ENCODE assay signal across 15 cellular contexts in genomic region chr2:56084117-56084936, GRCh38.
DNase-seq lines count a peak whose midpoint lies in the region; TF ChIP-seq lines count a peak whose summit lies in the region.
"Had no signal": no experiment of that assay in that cellular context is flagged by ENCODE, and none has a peak within 500 bp of the region (broad histone marks: within the 10 kb centered on the region; RNA-seq: fewer than 3 reads in every experiment).

No MANE protein-coding gene starts in this region.

- no peak overlapping the region for H3K27ac ChIP-seq in stomach
- H3K27ac ChIP-seq: KMS-11, SK-N-MC had no signal

- H3K4me1 ChIP-seq in stomach: no peaks in the 10 kb centered on the region

- no peaks in the 10 kb centered on the region for H3K27me3 ChIP-seq in stomach
- H3K27me3 ChIP-seq: MG63 had no signal

- no peak for TF ChIP-seq POLR2A in stomach (IDR thresholded peaks at IDR 0.05)

- peak; percentile 34 for DNase-seq in DMS53 treated with DMSO at 0.1 percent for 48 hours (lab: John Stamatoyannopoulos, UW; ENCODE audit: unreplicated experiment)
- DNase-seq in M059J (ENCODE audit: low read depth): peak; percentile 16
- peak; percentile 96 for DNase-seq in foreskin melanocyte
- peak; percentile 20 for DNase-seq in retina
- DNase-seq in stomach: no peak
- DNase-seq in HT-29 (ENCODE audit: low spot score): no peak
- no peak for DNase-seq in SIG-M5 treated with dmso at 0.1 percent for 504 hours (lab: John Stamatoyannopoulos, UW; ENCODE audit: unreplicated experiment)
- DNase-seq: CD8-positive, alpha-beta T cell; EL; MG63; NCI-H1092; NCI-H1694 treated with DMSO at 0.1 percent for 48 hours; NCI-H774 had no signal

- intact Hi-C loops in stomach (cut with DNase I; ENCODE audit: low total_unique reads): no loop called here

- no peak overlapping the region for H3K4me3 ChIP-seq in stomach
- H3K4me3 ChIP-seq: MG63, SK-N-MC had no signal

- no peaks in the 10 kb centered on the region for H3K36me3 ChIP-seq in stomach
- H3K36me3 ChIP-seq: MG63 had no signal

- TF ChIP-seq CTCF in stomach (IDR thresholded peaks at IDR 0.05): no peak

- peaks cover 0 to 5% (median 0%) of the 10 kb centered on the region in 4 donors for H3K9me3 ChIP-seq in stomach
- H3K9me3 ChIP-seq: MG63 had no signal

- 56 to 64% (median 61%) methylated on average over 5 of the region's 5 CpGs for WGBS in stomach, 5 donors

- no peak for TF ChIP-seq EP300 in stomach (IDR thresholded peaks at IDR 0.05)

Comparison
In these comparisons a context has a peak if more than half of its experiments do, and no peak if none do; other contexts are left out.
1. DNase-seq: peak in DMS53 treated with DMSO at 0.1 percent for 48 hours (single experiment), M059J (single experiment), foreskin melanocyte (single experiment) and retina (single experiment); none in stomach (single experiment), HT-29 (single experiment) and SIG-M5 treated with dmso at 0.1 percent for 504 hours (single experiment).